Comparison of ENCODE assay signal across 8 cellular contexts in genomic region chr2:205766765-205767359, GRCh38.
DNase-seq lines count a peak whose midpoint lies in the region; ATAC-seq, FAIRE-seq and TF ChIP-seq lines count a peak whose summit lies in the region.

No MANE protein-coding gene starts in this region.

- FAIRE-seq in urothelium cell line (lab: Jason Lieb, UNC): no peak

- no peaks in the 10 kb centered on the region for H3K27me3 ChIP-seq in osteoblast (ENCODE audit: insufficient read depth, low read length)

- POLR2A ChIA-PET in GM10248 (lab: Yijun Ruan, JAX): no interaction called here

- H3K27ac Mint-ChIP-seq in activated T-cell treated with anti-CD3 and anti-CD28 coated beads, Interleukin-2, amount 50 U/mL, for 24 hours: no peak overlapping the region

- no peak overlapping the region for H3K4me2 ChIP-seq in osteoblast (ENCODE audit: insufficient read depth, low read length)

- ATAC-seq in HG02973 (IDR thresholded peaks at IDR 0.05; ENCODE audit: unreplicated experiment) (peak; percentile 50), GM21619 (IDR thresholded peaks at IDR 0.05; ENCODE audit: unreplicated experiment) (no peak)

- TF ChIP-seq CTCF in GM10248 (IDR thresholded peaks at IDR 0.05; ENCODE audit: control extremely low read depth, extremely low read depth, low read depth, missing control alignments): peak; percentile 86
- peak; percentile 96 for TF ChIP-seq CTCF in fibroblast of the aortic adventitia (IDR thresholded peaks at IDR 0.05; ENCODE audit: insufficient read depth, low read length)
- TF ChIP-seq CTCF in osteoblast (IDR thresholded peaks at IDR 0.05; ENCODE audit: extremely low read depth, low read depth, low read length): peak; percentile 94

- H3K27ac ChIP-seq in osteoblast (ENCODE audit: low read depth, low read length): no peak overlapping the region

- no peaks in the 10 kb centered on the region for H3K36me3 Mint-ChIP-seq in activated T-cell treated with anti-CD3 and anti-CD28 coated beads, Interleukin-2, amount 50 U/mL, for 24 hours (ENCODE audit: low read depth)

- CTCF ChIA-PET in GM10248 (lab: Yijun Ruan, JAX): interaction anchor here (0.9 to 1.7 kb wide), 3 partner anchors 8 to 11 kb away, joined by 3 to 6 read pairs (median 5); no protein-coding TSS in a partner anchor

- DNase-seq in GM10248 (ENCODE audit: extremely low spot score) (peak; percentile 62), NOMO-1 treated with DMSO at 0.1 percent for 48 hours (lab: John Stamatoyannopoulos, UW; ENCODE audit: unreplicated experiment) (peak; percentile 42), fibroblast of the aortic adventitia (ENCODE audit: low read depth) (peak; percentile 72), osteoblast (ENCODE audit: insufficient read length, low spot score, missing footprints) (no peak), urothelium cell line (ENCODE audit: low spot score) (peak; percentile 53)
- DNase-seq in activated T-cell treated with anti-CD3 and anti-CD28 coated beads, Interleukin-2, amount 50 U/mL, for 24 hours: peak; percentile 58

- peaks cover 61% of the 10 kb centered on the region for H3K27me3 Mint-ChIP-seq in activated T-cell treated with anti-CD3 and anti-CD28 coated beads, Interleukin-2, amount 50 U/mL, for 24 hours

- no peaks in the 10 kb centered on the region for H3K79me2 ChIP-seq in osteoblast (ENCODE audit: insufficient read depth, low read length)

- H3K4me1 ChIP-seq in osteoblast (ENCODE audit: insufficient read depth, low read length): peaks cover 27% of the 10 kb centered on the region

- no peak overlapping the region for H3K4me3 Mint-ChIP-seq in activated T-cell treated with anti-CD3 and anti-CD28 coated beads, Interleukin-2, amount 50 U/mL, for 24 hours

- H3K4me3 ChIP-seq in fibroblast of the aortic adventitia (ENCODE audit: low read depth, low read length) (no peak overlapping the region), osteoblast (ENCODE audit: insufficient read depth, low read length) (no peak overlapping the region)

- H3K36me3 ChIP-seq in osteoblast (ENCODE audit: insufficient read depth, low read length): peaks cover 75% of the 10 kb centered on the region

- no peaks in the 10 kb centered on the region for H3K9me3 ChIP-seq in osteoblast (ENCODE audit: low read depth, low read length)

- no peak overlapping the region for H2AFZ ChIP-seq in osteoblast (ENCODE audit: low read length)

- no peaks in the 10 kb centered on the region for H4K20me1 ChIP-seq in osteoblast (ENCODE audit: insufficient read depth, low read length)

- peaks cover 14% of the 10 kb centered on the region for H3K4me1 Mint-ChIP-seq in activated T-cell treated with anti-CD3 and anti-CD28 coated beads, Interleukin-2, amount 50 U/mL, for 24 hours (ENCODE audit: low read depth)

- H3K9me3 Mint-ChIP-seq in activated T-cell treated with anti-CD3 and anti-CD28 coated beads, Interleukin-2, amount 50 U/mL, for 24 hours: no peaks in the 10 kb centered on the region
